Comparison of ENCODE assay signal across 12 cellular contexts in genomic region chr5:95281211-95281610, GRCh38. TPM values are rescaled to one million over a fixed set of nuclear protein-coding genes. Genes with fewer than 3 reads are reported as not detected.
DNase-seq lines count a peak whose midpoint lies in the region; ATAC-seq and TF ChIP-seq lines count a peak whose summit lies in the region.
"Had no signal": no experiment of that assay in that cellular context is flagged by ENCODE, and none has a peak within 500 bp of the region (broad histone marks: within the 10 kb centered on the region; RNA-seq: fewer than 3 reads in every experiment).

No MANE protein-coding gene starts in this region.

- intact Hi-C loops in dorsolateral prefrontal cortex (cut with DNase I): no loop called here

- H2BK120ac ChIP-seq in trophoblast cell (ENCODE audit: insufficient read depth, low read length, poor library complexity): no peak overlapping the region

- TF ChIP-seq CTCF in dorsolateral prefrontal cortex (IDR thresholded peaks at IDR 0.05 in 54 of 56, conservative IDR thresholded peaks at IDR 0.05 in 2 of 56; ENCODE audit: low read depth in 1 of 56, partially characterized antibody in 56 of 56): no peak

- no peak overlapping the region for H2BK5ac ChIP-seq in trophoblast cell (ENCODE audit: low read depth, low read length, poor library complexity)

- in situ Hi-C loops in GM23248 (cut with MboI): no loop called here

- H3K9me3 ChIP-seq in GM23248 (ENCODE audit: low read depth) (no peaks in the 10 kb centered on the region), trophoblast cell (ENCODE audit: insufficient read depth, low read depth, low read length) (no peaks in the 10 kb centered on the region)
- H3K9me3 ChIP-seq: mucosa of descending colon had no signal

- H3K4me2 ChIP-seq in GM23248 (ENCODE audit: unreplicated experiment) (no peak overlapping the region), trophoblast cell (ENCODE audit: low read length) (no peak overlapping the region)

- H3K9ac ChIP-seq in GM23248 (no peak overlapping the region), trophoblast cell (ENCODE audit: low read length) (no peak overlapping the region)

- no peaks in the 10 kb centered on the region for H3F3A ChIP-seq in GM23248 (ENCODE audit: insufficient read depth)

- H3K23ac ChIP-seq in trophoblast cell (ENCODE audit: low read length): no peak overlapping the region

- H3K4me3 ChIP-seq in GM23248: no peak overlapping the region
- H3K4me3 ChIP-seq in dorsolateral prefrontal cortex: peak overlapping the region in 38 of 59 donors; percentile 1 to 78 (median 20)
- no peak overlapping the region for H3K4me3 ChIP-seq in trophoblast cell (ENCODE audit: low read depth, low read length)
- H3K4me3 ChIP-seq: mucosa of descending colon, SK-N-MC had no signal

- H3K27ac ChIP-seq in GM23248 (no peak overlapping the region), dorsolateral prefrontal cortex (peak overlapping the region in 38 of 59 donors; percentile 0 to 79 (median 40)), trophoblast cell (ENCODE audit: low read depth, low read length) (peak overlapping the region; percentile 80)
- H3K27ac ChIP-seq: epithelial cell of prostate, SK-N-MC had no signal

- no peaks in the 10 kb centered on the region for H4K20me1 ChIP-seq in GM23248 (ENCODE audit: insufficient read depth)

- H3K79me2 ChIP-seq in GM23248 (ENCODE audit: insufficient read depth) (no peaks in the 10 kb centered on the region), trophoblast cell (ENCODE audit: control insufficient read depth, insufficient read depth, low read length, poor library complexity) (no peaks in the 10 kb centered on the region)

- no peaks in the 10 kb centered on the region for H3K4me1 ChIP-seq in GM23248 (ENCODE audit: insufficient read depth)
- peaks cover 0 to 4% of the 10 kb centered on the region in 2 experiments for H3K4me1 ChIP-seq in trophoblast cell (ENCODE audit: control insufficient read depth in 1 of 2, insufficient read depth in 2 of 2, low read length in 2 of 2)

- no peak overlapping the region for H2AFZ ChIP-seq in GM23248
- no peak overlapping the region for H2AFZ ChIP-seq in trophoblast cell (ENCODE audit: insufficient read depth, low read length, poor library complexity)

- H3K14ac ChIP-seq in trophoblast cell (ENCODE audit: low read length): no peak overlapping the region

- H4K91ac ChIP-seq in trophoblast cell (ENCODE audit: low read depth, low read length): no peak overlapping the region

- H3K36me3 ChIP-seq in GM23248 (ENCODE audit: low read depth) (no peaks in the 10 kb centered on the region), trophoblast cell (ENCODE audit: control insufficient read depth in 1 of 2, insufficient read depth in 2 of 2, low read length in 2 of 2) (no peaks in the 10 kb centered on the region)

- no peak overlapping the region for H3K4ac ChIP-seq in trophoblast cell (ENCODE audit: low read depth, low read length)

- ATAC-seq in GM21528 (IDR thresholded peaks at IDR 0.05; ENCODE audit: low FRiP score, unreplicated experiment): no peak
- ATAC-seq in esophagus mucosa: no peak
- no peak for ATAC-seq in activated CD4-positive, CD25-positive, alpha-beta regulatory T cell treated with anti-CD3 and anti-CD28 coated beads, Interleukin-2, amount 50 U/mL, for 24 hours
- ATAC-seq: mucosa of descending colon had no signal

- WGBS in GM23248 (ENCODE audit: low coverage in 1 of 2, low lambda C conversion rate in 2 of 2, missing lambda C conversion rate in 2 of 2), 2 experiments: 57 to 73% methylated on average over 2 of the region's 2 CpGs
- no CpG with 5 or more reads among the region's 2 CpGs for WGBS in trophoblast cell (ENCODE audit: extremely low coverage, insufficient coverage, insufficient read length)

- no peak overlapping the region for H4K8ac ChIP-seq in trophoblast cell (ENCODE audit: low read depth, low read length)

- H3K18ac ChIP-seq in trophoblast cell (ENCODE audit: low read length): no peak overlapping the region

- H4K12ac ChIP-seq in trophoblast cell (ENCODE audit: low read depth, low read length): no peak overlapping the region

- H3K9me2 ChIP-seq in GM23248 (ENCODE audit: insufficient read depth): no peaks in the 10 kb centered on the region

- peaks cover 72% of the 10 kb centered on the region for H3K27me3 ChIP-seq in GM23248 (replicated peaks; ENCODE audit: insufficient read depth)
- peaks cover 0 to 47% (median 8%) of the 10 kb centered on the region in 45 donors for H3K27me3 ChIP-seq in dorsolateral prefrontal cortex
- H3K27me3 ChIP-seq in trophoblast cell (ENCODE audit: insufficient read depth, low read length): peaks cover 7% of the 10 kb centered on the region

- H2AK5ac ChIP-seq in trophoblast cell (ENCODE audit: low read length): no peak overlapping the region

- peaks cover 4% of the 10 kb centered on the region for H3K79me1 ChIP-seq in trophoblast cell (ENCODE audit: low read length)

- no peak overlapping the region for H2BK12ac ChIP-seq in trophoblast cell (ENCODE audit: low read length)

- DNase-seq in GM23248 (peak; percentile 29), NCI-H2227 (lab: John Stamatoyannopoulos, UW; ENCODE audit: unreplicated experiment) (peak; percentile 58), dorsolateral prefrontal cortex (peak in 1 of 10 donors; percentile 52), trophoblast cell (peak in 1 of 2 donors; percentile 56)
- DNase-seq: activated B cell treated with CpG ODN at 0.5 μM for 24 hours; activated T-cell treated with anti-CD3 and anti-CD28 coated beads, Interleukin-2, amount 50 U/mL, for 48 hours; mucosa of descending colon had no signal

RNA-seq across cellular contexts. Expression of gene MCTP1, which starts 3.7 kb away (rescaled TPM):
- total RNA-seq in GM23248 (2014; rRNA removed; shearing (Covaris generic)): not detected in 2 replicates
- 0.08 and 0.23 TPM in 2 replicates for polyA plus RNA-seq in GM23248 (2016; fragmentation: Nextera tagmentation; extraction: Ambion mirVana)
- total RNA-seq in dorsolateral prefrontal cortex (100 to 1,000 TPM in 39 of 120 experiments, 10 to 100 TPM in 81; 41.4 to 146 (median 92.0) TPM), esophagus mucosa (4.6 TPM)
- 1.3 TPM in 2 replicates for polyA plus RNA-seq in trophoblast cell (2013)

Comparison
In these comparisons a context has a peak if more than half of its experiments do, and no peak if none do; other contexts are left out.
1. H3K4me3 ChIP-seq: peak in dorsolateral prefrontal cortex (38 of 59); none in GM23248 (single experiment) and trophoblast cell (single experiment).